ENCODE assay signal across 6 cellular contexts in the genomic region with DNA sequence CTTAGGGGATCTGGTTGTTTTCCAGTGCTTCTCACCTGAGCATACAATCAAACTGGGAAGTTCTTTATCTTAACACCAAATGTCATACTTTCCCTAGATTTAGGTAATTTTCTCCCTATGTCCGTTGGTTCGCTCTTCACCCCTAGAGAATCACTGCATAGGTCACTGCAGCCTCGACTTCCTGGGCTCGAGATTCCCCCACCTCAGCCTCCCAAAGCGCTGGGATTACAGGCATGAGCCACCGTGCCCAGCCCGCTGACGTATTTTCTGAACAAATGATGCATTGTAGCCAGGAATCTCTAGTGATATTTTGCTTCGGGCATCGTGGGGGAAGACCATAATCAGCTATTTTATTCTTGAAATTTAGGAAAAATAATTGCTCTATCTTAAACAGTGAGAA. TPM values are rescaled to one million over a fixed set of nuclear protein-coding genes. Genes with fewer than 3 reads are reported as not detected.
DNase-seq lines count a peak whose midpoint lies in the region; TF ChIP-seq lines count a peak whose summit lies in the region.

No MANE protein-coding gene starts in this region.

- H3K27ac ChIP-seq in tibial artery, result peak overlapping the region; percentile 86 to 94
- H3K27ac ChIP-seq in WERI-Rb-1, result no peak overlapping the region

- intact Hi-C loops in activated naive CD4-positive, alpha-beta T cell treated with anti-CD3 and anti-CD28 coated beads for 36 hours (cut with micrococcal nuclease), result loop anchor here (5.0 to 10.0 kb wide), 2 partner anchors 522 to 1131 kb away; a partner anchor contains a TSS
- intact Hi-C loops in tibial artery (cut with DNase I; ENCODE audit: low total_unique reads), result loop anchor here (5.0 kb wide), 1 partner anchor 352 kb away; a partner anchor contains a TSS

- H3K4me3 Mint-ChIP-seq in activated naive CD4-positive, alpha-beta T cell treated with anti-CD3 and anti-CD28 coated beads for 36 hours, result peak overlapping the region; percentile 97

- peaks cover 0 to 24% (median 19%) of the 10 kb centered on the region in 4 donors for H3K4me1 ChIP-seq in tibial artery

- H3K27me3 ChIP-seq in tibial artery (no peaks in the 10 kb centered on the region), WERI-Rb-1 (ENCODE audit: insufficient read depth, low read depth, severe bottlenecking) (no peaks in the 10 kb centered on the region)

- TF ChIP-seq CTCF in foreskin fibroblast (IDR thresholded peaks at IDR 0.05; ENCODE audit: low read depth, low read length) (no peak), tibial artery (IDR thresholded peaks at IDR 0.05) (no peak), WERI-Rb-1 (IDR thresholded peaks at IDR 0.05; ENCODE audit: low read depth, low read length) (no peak)

- H3K9me3 Mint-ChIP-seq in activated naive CD4-positive, alpha-beta T cell treated with anti-CD3 and anti-CD28 coated beads for 36 hours, result no peaks in the 10 kb centered on the region

- H3K4me3 ChIP-seq in foreskin fibroblast (ENCODE audit: low read depth in 1 of 2, low read length in 2 of 2) (peak overlapping the region; percentile 66 to 79), tibial artery (peak overlapping the region; percentile 62 to 75), WERI-Rb-1 (ENCODE audit: low read depth, low read length) (no peak overlapping the region)

- DNase-seq in activated naive CD4-positive, alpha-beta T cell treated with anti-CD3 and anti-CD28 coated beads for 36 hours, result no peak
- DNase-seq in activated naive CD4-positive, alpha-beta T cell treated with anti-CD3 and anti-CD28 coated beads, Interleukin-2, amount 50 U/mL, for 16 hours, result no peak
- DNase-seq in foreskin fibroblast (peak in 1 of 2 donors; percentile 66), tibial artery (no peak), SIG-M5 (lab: John Stamatoyannopoulos, UW) (no peak), WERI-Rb-1 (no peak)

- peak overlapping the region; percentile 99 for H3K27ac Mint-ChIP-seq in activated naive CD4-positive, alpha-beta T cell treated with anti-CD3 and anti-CD28 coated beads for 36 hours

- CTCF ChIA-PET in activated naive CD4-positive, alpha-beta T cell treated with anti-CD3 and anti-CD28 coated beads for 36 hours (lab: Charles Lee), result interaction anchor here (1.6 kb wide), 1 partner anchor 10 kb away, joined by 6 read pairs; no protein-coding TSS in a partner anchor

- peaks cover 22% of the 10 kb centered on the region for H3K4me1 Mint-ChIP-seq in activated naive CD4-positive, alpha-beta T cell treated with anti-CD3 and anti-CD28 coated beads for 36 hours (ENCODE audit: low read depth)

- H3K36me3 Mint-ChIP-seq in activated naive CD4-positive, alpha-beta T cell treated with anti-CD3 and anti-CD28 coated beads for 36 hours (ENCODE audit: low read depth), result peaks cover 46% of the 10 kb centered on the region

- H3K27me3 Mint-ChIP-seq in activated naive CD4-positive, alpha-beta T cell treated with anti-CD3 and anti-CD28 coated beads for 36 hours (ENCODE audit: low read depth), result no peaks in the 10 kb centered on the region

- H3K9me3 ChIP-seq in tibial artery, result no peaks in the 10 kb centered on the region
- peaks cover 6% of the 10 kb centered on the region for H3K9me3 ChIP-seq in WERI-Rb-1 (ENCODE audit: severe bottlenecking)

- peaks cover 29 to 39% (median 38%) of the 10 kb centered on the region in 3 donors for H3K36me3 ChIP-seq in tibial artery
- peaks cover 49% of the 10 kb centered on the region for H3K36me3 ChIP-seq in WERI-Rb-1

RNA-seq across cellular contexts. Expression of a gene that starts 1.1 kb away (rescaled TPM):
- 1,000 to 10,000 TPM; 5,971 to 6,299 TPM for total RNA-seq in activated naive CD4-positive, alpha-beta T cell treated with anti-CD3 and anti-CD28 coated beads for 36 hours

RNA-seq across cellular contexts. Expression of a gene that starts 2.7 kb away (rescaled TPM):
- 1 to 10 TPM; 6.4 to 6.6 TPM for total RNA-seq in activated naive CD4-positive, alpha-beta T cell treated with anti-CD3 and anti-CD28 coated beads for 36 hours

RNA-seq across cellular contexts. Expression of a gene that starts 11.0 kb away (rescaled TPM):
- total RNA-seq in activated naive CD4-positive, alpha-beta T cell treated with anti-CD3 and anti-CD28 coated beads for 36 hours, result 100 to 1,000 TPM; 398 to 411 TPM

RNA-seq across cellular contexts. Expression of a gene that starts 12.7 kb away (rescaled TPM):
- total RNA-seq in activated naive CD4-positive, alpha-beta T cell treated with anti-CD3 and anti-CD28 coated beads for 36 hours, result 10 to 100 TPM; 87.4 to 88.9 TPM

RNA-seq across cellular contexts. Expression of a gene that starts 35.4 kb away (rescaled TPM):
- total RNA-seq in activated naive CD4-positive, alpha-beta T cell treated with anti-CD3 and anti-CD28 coated beads for 36 hours, result 1 to 10 TPM; 1.0 to 1.9 TPM
